Comparison of ENCODE assay signal across 1 cellular context in the genomic region with DNA sequence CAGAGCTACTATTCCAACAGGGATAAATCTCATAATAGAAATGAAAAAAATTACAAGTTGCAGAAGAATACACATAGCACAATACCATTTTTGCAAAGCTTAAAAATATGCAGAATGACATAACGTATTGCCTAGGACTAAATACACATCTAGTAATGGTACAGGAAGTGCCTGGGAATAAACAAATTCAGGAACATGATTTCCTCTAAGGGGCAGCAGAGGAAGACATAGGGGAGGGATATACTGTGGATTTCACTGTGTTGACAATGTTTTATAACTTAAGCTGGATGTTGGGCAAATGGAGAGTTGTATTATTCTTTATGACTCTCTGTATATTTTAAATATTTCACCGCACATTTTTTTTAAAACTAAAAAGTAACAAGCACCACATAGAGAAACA.
TF ChIP-seq lines count a peak whose summit lies in the region.

No MANE protein-coding gene starts in this region.

TF ChIP-seq in HepG2, 621 proteins besides CTCF, POLR2A, EP300 and RAD21:
- TF ChIP-seq ELF3 (CRISPR knock-in tag; IDR thresholded peaks at IDR 0.05) (peak; percentile 28; the same call in 1 of the 2 replicates), IKZF4 (CRISPR knock-in tag; IDR thresholded peaks at IDR 0.05; ENCODE audit: borderline replicate concordance, low read depth, not compliant biosample characterization) (no peak)
